9 cellular contexts compared by ENCODE assay signal in the genomic region with DNA sequence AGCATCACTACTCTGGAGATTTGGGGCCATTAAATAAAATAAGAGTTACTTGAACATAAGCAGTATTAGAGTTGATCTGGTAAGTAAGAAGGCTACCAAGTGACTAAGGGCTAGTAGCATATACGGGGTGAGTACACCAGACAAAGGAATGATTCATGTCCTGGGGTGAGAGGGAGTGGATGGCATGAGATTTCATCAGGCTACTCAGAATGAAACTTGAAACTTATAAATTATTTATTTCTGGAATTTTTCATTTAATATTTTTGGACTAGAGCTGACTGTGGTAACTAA. TPM values are rescaled to one million over a fixed set of nuclear protein-coding genes. Genes with fewer than 3 reads are reported as not detected.
DNase-seq lines count a peak whose midpoint lies in the region; ATAC-seq, FAIRE-seq and TF ChIP-seq lines count a peak whose summit lies in the region.
"Had no signal": no experiment of that assay in that cellular context is flagged by ENCODE, and none has a peak within 500 bp of the region (broad histone marks: within the 10 kb centered on the region; RNA-seq: fewer than 3 reads in every experiment).

No MANE protein-coding gene starts in this region.

- H3K27ac Mint-ChIP-seq in progenitor cell of endocrine pancreas, result no peak overlapping the region

- TF ChIP-seq CTCF in endothelial cell of umbilical vein (IDR thresholded peaks at IDR 0.05; ENCODE audit: extremely low read depth in 1 of 2, insufficient read depth in 1 of 2, low read depth in 1 of 2, low read length in 2 of 2) (no peak), retinal pigment epithelial cell (conservative IDR thresholded peaks at IDR 0.05; ENCODE audit: low read depth, low read length) (no peak), progenitor cell of endocrine pancreas (IDR thresholded peaks at IDR 0.05; ENCODE audit: unreplicated experiment) (no peak)

- no peaks in the 10 kb centered on the region for H3K9me3 ChIP-seq in endothelial cell of umbilical vein (replicated peaks; ENCODE audit: control insufficient read depth, insufficient read depth, low read length)

- peak overlapping the region; percentile 91 for H3K9ac ChIP-seq in endothelial cell of umbilical vein (replicated peaks; ENCODE audit: extremely low read depth, insufficient read depth, low read length)

- POLR2A ChIA-PET in endothelial cell of umbilical vein (lab: Charles Lee), result interaction anchor here (0.6 to 3.4 kb wide), 2 partner anchors 12 to 129 kb away, joined by 4 to 37 read pairs; partner anchors contain the start of gene SLFN11

- TF ChIP-seq POLR2A in endothelial cell of umbilical vein (IDR thresholded peaks at IDR 0.05; ENCODE audit: low read depth, low read length), result peak; percentile 68

- H3K4me1 ChIP-seq in endothelial cell of umbilical vein (ENCODE audit: control insufficient read depth, extremely low read depth, insufficient read depth, low read length), result peaks cover 27% of the 10 kb centered on the region

- DNase-seq in GM04503 (ENCODE audit: low read depth), result peak; percentile 71
- DNase-seq in RKO (ENCODE audit: low spot score), result peak; percentile 96
- peak; percentile 77 for DNase-seq in endothelial cell of umbilical vein (ENCODE audit: low read depth, low spot score)
- peak; percentile 82 for DNase-seq in retinal pigment epithelial cell (ENCODE audit: low read depth)
- no peak for DNase-seq in progenitor cell of endocrine pancreas (ENCODE audit: low spot score, unreplicated experiment)

- no peaks in the 10 kb centered on the region for H3K27me3 Mint-ChIP-seq in progenitor cell of endocrine pancreas

- H4K20me1 ChIP-seq in endothelial cell of umbilical vein (replicated peaks; ENCODE audit: control insufficient read depth, extremely low read depth, insufficient read depth, low read length), result no peaks in the 10 kb centered on the region

- H3K9me1 ChIP-seq in endothelial cell of umbilical vein (replicated peaks; ENCODE audit: control insufficient read depth, extremely low read depth, insufficient read depth, low read length), result no peaks in the 10 kb centered on the region

- H3K9me3 Mint-ChIP-seq in progenitor cell of endocrine pancreas (ENCODE audit: low read depth), result no peaks in the 10 kb centered on the region

- peak overlapping the region in 1 of 3 experiments; percentile 68 for H3K4me3 ChIP-seq in endothelial cell of umbilical vein (replicated peaks in 1 of 3; ENCODE audit: insufficient read depth in 1 of 3, low read depth in 1 of 3, low read length in 3 of 3)
- peak overlapping the region; percentile 87 for H3K4me3 ChIP-seq in retinal pigment epithelial cell (ENCODE audit: low read length)

- no peak overlapping the region for H3K4me3 Mint-ChIP-seq in progenitor cell of endocrine pancreas (ENCODE audit: low read depth)

- peak overlapping the region; percentile 71 for H3K4me2 ChIP-seq in endothelial cell of umbilical vein (ENCODE audit: insufficient read depth, low read length)

- H2AFZ ChIP-seq in endothelial cell of umbilical vein (ENCODE audit: low read depth, low read length), result no peak overlapping the region

- no peaks in the 10 kb centered on the region for H3K36me3 ChIP-seq in endothelial cell of umbilical vein (ENCODE audit: control insufficient read depth in 2 of 2, extremely low read depth in 1 of 2, insufficient read depth in 2 of 2, low read length in 2 of 2)

- dilution Hi-C loops in endothelial cell of umbilical vein (cut with MboI; ENCODE audit: extremely low pct_ligation_motif_present, low sequenced_read_pairs), result no loop called here

- H3K36me3 Mint-ChIP-seq in progenitor cell of endocrine pancreas (ENCODE audit: insufficient read depth), result peaks cover under 1% of the 10 kb centered on the region

- H3K79me2 ChIP-seq in endothelial cell of umbilical vein (ENCODE audit: control insufficient read depth, insufficient read depth, low read length), result peaks cover 2% of the 10 kb centered on the region

- H3K27ac ChIP-seq in endothelial cell of umbilical vein (ENCODE audit: insufficient read depth, low read depth, low read length), result peak overlapping the region; percentile 82

- ATAC-seq in GM18520 (IDR thresholded peaks at IDR 0.05; ENCODE audit: unreplicated experiment) (no peak), HG02981 (IDR thresholded peaks at IDR 0.05; ENCODE audit: unreplicated experiment) (no peak), HG03196 (IDR thresholded peaks at IDR 0.05; ENCODE audit: unreplicated experiment) (no peak)

- intact Hi-C loops in endothelial cell of umbilical vein (cut with micrococcal nuclease), result loop anchor here (1.0 to 10.0 kb wide), 4 partner anchors 9 to 990 kb away; partner anchors contain the start of genes CCL2, CCT6B, TAF15 and ZNF830

- CTCF ChIA-PET in endothelial cell of umbilical vein (lab: Charles Lee), result interaction anchor here (1.6 kb wide), 1 partner anchor 12 kb away, joined by 10 read pairs; no protein-coding TSS in a partner anchor

- FAIRE-seq in endothelial cell of umbilical vein (lab: Jason Lieb, UNC), result peak; percentile 83

- H3K4me1 Mint-ChIP-seq in progenitor cell of endocrine pancreas (ENCODE audit: low read depth), result peaks cover 19% of the 10 kb centered on the region

- H3K27me3 ChIP-seq in endothelial cell of umbilical vein (ENCODE audit: control insufficient read depth in 2 of 2, insufficient read depth in 2 of 2, low read length in 2 of 2), result no peaks in the 10 kb centered on the region

- BruUV-seq in endothelial cell of umbilical vein (replicated peaks; lab: Mats Ljungman, UMichigan), result no TSS peak

TF ChIP-seq in endothelial cell of umbilical vein, 7 proteins besides CTCF, POLR2A, EP300 and RAD21:
- TF ChIP-seq EZH2 (IDR thresholded peaks at IDR 0.05; ENCODE audit: borderline replicate concordance, low read depth, low read length, severe bottlenecking) (no peak), FOS (IDR thresholded peaks at IDR 0.05; ENCODE audit: borderline replicate concordance, insufficient read depth, low read length) (peak; percentile 83), GATA2 (IDR thresholded peaks at IDR 0.05; ENCODE audit: insufficient read depth, insufficient read length, low read depth, low read length) (no peak), MAX (IDR thresholded peaks at IDR 0.05; ENCODE audit: insufficient read depth, insufficient read length) (no peak), MYC (IDR thresholded peaks at IDR 0.05; ENCODE audit: low read depth, low read length) (no peak), POLR2AphosphoS5 (IDR thresholded peaks at IDR 0.05; ENCODE audit: insufficient read depth, low read depth, low read length) (peak; percentile 31), JUN (IDR thresholded peaks at IDR 0.05; ENCODE audit: borderline replicate concordance, insufficient read depth, insufficient read length, low read depth) (peak; percentile 61)

RNA-seq across cellular contexts. Expression of gene SLFN5, which starts 2.3 kb away (rescaled TPM):
- total RNA-seq in endothelial cell of umbilical vein (15.7 and 24.2 TPM in 2 replicates), progenitor cell of endocrine pancreas (12.7 and 13.1 TPM in 2 replicates)
- 3.2 and 4.5 TPM in 2 replicates for polyA plus RNA-seq in endothelial cell of umbilical vein
- polyA plus RNA-seq in endothelial cell of umbilical vein (2011; cell fraction: cytosol; rRNA removed), result 4.6 and 5.2 TPM in 2 replicates
- 5.3 and 5.4 TPM in 2 replicates for polyA plus RNA-seq in endothelial cell of umbilical vein (2011; cell fraction: nucleus; rRNA removed)
- 22.7 and 23.1 TPM in 2 replicates for polyA plus RNA-seq in endothelial cell of umbilical vein (2012)
- 22.3 and 23.1 TPM in 2 replicates for polyA minus RNA-seq in endothelial cell of umbilical vein
- 7.9 TPM for polyA minus RNA-seq in endothelial cell of umbilical vein (2011; cell fraction: cytosol; rRNA and poly(A)+ RNA removed)
- polyA minus RNA-seq in endothelial cell of umbilical vein (2011; cell fraction: nucleus; rRNA and poly(A)+ RNA removed), result 9.7 and 11.1 TPM in 2 replicates

RNA-seq across cellular contexts. Expression of gene SLC35G3, which starts 50.9 kb away (rescaled TPM):
- not detected in 2 replicates for total RNA-seq in endothelial cell of umbilical vein
- polyA plus RNA-seq in endothelial cell of umbilical vein, result not detected in 2 replicates
- not detected in 2 replicates for polyA plus RNA-seq in endothelial cell of umbilical vein (2011; cell fraction: cytosol; rRNA removed)
- not detected in 2 replicates for polyA plus RNA-seq in endothelial cell of umbilical vein (2011; cell fraction: nucleus; rRNA removed)
- polyA plus RNA-seq in endothelial cell of umbilical vein (2012), result not detected in 2 replicates
- not detected in 2 replicates for polyA minus RNA-seq in endothelial cell of umbilical vein
- polyA minus RNA-seq in endothelial cell of umbilical vein (2011; cell fraction: cytosol; rRNA and poly(A)+ RNA removed), result not detected
- polyA minus RNA-seq in endothelial cell of umbilical vein (2011; cell fraction: nucleus; rRNA and poly(A)+ RNA removed), result not detected in 2 replicates
- not detected in 2 replicates for total RNA-seq in progenitor cell of endocrine pancreas
- polyA plus RNA-seq: adipose tissue had no signal
